ENCODE assay signal across 1 cellular context in the genomic region with DNA sequence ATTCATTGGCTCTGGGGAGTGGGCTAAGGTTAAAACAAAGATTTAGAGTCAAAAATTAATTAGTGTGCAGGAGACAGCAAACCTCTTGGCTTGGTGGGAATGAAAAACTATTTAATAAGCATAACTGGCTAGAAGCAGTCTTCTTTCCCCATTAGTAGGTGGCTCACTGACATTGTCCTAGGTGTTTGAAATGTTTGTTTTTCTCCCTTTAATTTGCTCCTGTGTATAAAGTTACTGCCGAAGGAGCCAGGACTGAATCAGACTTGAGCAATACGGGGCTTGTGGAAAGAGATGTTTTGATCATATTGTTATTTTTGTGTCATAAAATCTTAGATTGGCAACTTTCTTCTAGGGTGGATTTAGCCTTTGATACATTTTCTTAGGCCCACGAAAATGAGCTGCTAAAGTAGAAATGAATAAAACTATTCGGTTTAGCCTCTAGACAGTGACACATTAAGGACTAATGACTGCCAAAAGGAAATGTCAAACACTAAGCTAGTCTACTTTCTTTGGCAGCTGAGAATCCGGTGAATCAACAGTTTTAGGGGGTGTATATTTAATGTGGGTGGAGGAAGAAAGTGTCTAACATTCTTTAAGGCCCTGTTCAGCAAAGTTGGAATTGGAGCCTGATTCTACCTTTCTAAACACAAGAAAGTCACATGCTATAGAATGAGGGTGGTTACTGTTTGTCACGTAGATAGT.
TF ChIP-seq lines count a peak whose summit lies in the region.

No MANE protein-coding gene starts in this region.

TF ChIP-seq in HepG2, 621 proteins besides CTCF, POLR2A, EP300 and RAD21:
- TF ChIP-seq HES4 (CRISPR knock-in tag; IDR thresholded peaks at IDR 0.05; ENCODE audit: borderline replicate concordance), result no peak
- TF ChIP-seq TEAD3 (CRISPR knock-in tag; optimal IDR thresholded peaks at IDR 0.05; ENCODE audit: borderline replicate concordance), result no peak
- TF ChIP-seq, protein P1, sequence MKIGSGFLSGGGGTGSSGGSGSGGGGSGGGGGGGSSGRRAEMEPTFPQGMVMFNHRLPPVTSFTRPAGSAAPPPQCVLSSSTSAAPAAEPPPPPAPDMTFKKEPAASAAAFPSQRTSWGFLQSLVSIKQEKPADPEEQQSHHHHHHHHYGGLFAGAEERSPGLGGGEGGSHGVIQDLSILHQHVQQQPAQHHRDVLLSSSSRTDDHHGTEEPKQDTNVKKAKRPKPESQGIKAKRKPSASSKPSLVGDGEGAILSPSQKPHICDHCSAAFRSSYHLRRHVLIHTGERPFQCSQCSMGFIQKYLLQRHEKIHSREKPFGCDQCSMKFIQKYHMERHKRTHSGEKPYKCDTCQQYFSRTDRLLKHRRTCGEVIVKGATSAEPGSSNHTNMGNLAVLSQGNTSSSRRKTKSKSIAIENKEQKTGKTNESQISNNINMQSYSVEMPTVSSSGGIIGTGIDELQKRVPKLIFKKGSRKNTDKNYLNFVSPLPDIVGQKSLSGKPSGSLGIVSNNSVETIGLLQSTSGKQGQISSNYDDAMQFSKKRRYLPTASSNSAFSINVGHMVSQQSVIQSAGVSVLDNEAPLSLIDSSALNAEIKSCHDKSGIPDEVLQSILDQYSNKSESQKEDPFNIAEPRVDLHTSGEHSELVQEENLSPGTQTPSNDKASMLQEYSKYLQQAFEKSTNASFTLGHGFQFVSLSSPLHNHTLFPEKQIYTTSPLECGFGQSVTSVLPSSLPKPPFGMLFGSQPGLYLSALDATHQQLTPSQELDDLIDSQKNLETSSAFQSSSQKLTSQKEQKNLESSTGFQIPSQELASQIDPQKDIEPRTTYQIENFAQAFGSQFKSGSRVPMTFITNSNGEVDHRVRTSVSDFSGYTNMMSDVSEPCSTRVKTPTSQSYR (CRISPR knock-in tag; IDR thresholded peaks at IDR 0.05; ENCODE audit: borderline replicate concordance), result no peak
- TF ChIP-seq CHCHD3 (CRISPR knock-in tag; IDR thresholded peaks at IDR 0.05), result no peak
- TF ChIP-seq SALL2 (CRISPR knock-in tag; IDR thresholded peaks at IDR 0.05), result no peak
- TF ChIP-seq ZBTB1 (CRISPR knock-in tag; IDR thresholded peaks at IDR 0.05; ENCODE audit: borderline replicate concordance), result no peak
- TF ChIP-seq ZNF672 (CRISPR knock-in tag; IDR thresholded peaks at IDR 0.05), result no peak
- no peak for TF ChIP-seq ZNF484 (CRISPR knock-in tag; IDR thresholded peaks at IDR 0.05; ENCODE audit: borderline replicate concordance, low read depth)
- TF ChIP-seq ZNF761 (CRISPR knock-in tag; conservative IDR thresholded peaks at IDR 0.05), result no peak
- TF ChIP-seq ZNF329 (CRISPR knock-in tag; IDR thresholded peaks at IDR 0.05; ENCODE audit: low read depth), result no peak
- TF ChIP-seq NKX3-1 (CRISPR knock-in tag; IDR thresholded peaks at IDR 0.05), result no peak
- TF ChIP-seq, protein P2, sequence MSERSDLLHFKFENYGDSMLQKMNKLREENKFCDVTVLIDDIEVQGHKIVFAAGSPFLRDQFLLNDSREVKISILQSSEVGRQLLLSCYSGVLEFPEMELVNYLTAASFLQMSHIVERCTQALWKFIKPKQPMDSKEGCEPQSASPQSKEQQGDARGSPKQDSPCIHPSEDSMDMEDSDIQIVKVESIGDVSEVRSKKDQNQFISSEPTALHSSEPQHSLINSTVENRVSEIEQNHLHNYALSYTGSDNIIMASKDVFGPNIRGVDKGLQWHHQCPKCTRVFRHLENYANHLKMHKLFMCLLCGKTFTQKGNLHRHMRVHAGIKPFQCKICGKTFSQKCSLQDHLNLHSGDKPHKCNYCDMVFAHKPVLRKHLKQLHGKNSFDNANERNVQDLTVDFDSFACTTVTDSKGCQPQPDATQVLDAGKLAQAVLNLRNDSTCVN (CRISPR knock-in tag; IDR thresholded peaks at IDR 0.05; ENCODE audit: borderline replicate concordance), result no peak
- no peak for TF ChIP-seq XRCC5 (optimal IDR thresholded peaks at IDR 0.05; ENCODE audit: low read length)
- TF ChIP-seq, protein P3, sequence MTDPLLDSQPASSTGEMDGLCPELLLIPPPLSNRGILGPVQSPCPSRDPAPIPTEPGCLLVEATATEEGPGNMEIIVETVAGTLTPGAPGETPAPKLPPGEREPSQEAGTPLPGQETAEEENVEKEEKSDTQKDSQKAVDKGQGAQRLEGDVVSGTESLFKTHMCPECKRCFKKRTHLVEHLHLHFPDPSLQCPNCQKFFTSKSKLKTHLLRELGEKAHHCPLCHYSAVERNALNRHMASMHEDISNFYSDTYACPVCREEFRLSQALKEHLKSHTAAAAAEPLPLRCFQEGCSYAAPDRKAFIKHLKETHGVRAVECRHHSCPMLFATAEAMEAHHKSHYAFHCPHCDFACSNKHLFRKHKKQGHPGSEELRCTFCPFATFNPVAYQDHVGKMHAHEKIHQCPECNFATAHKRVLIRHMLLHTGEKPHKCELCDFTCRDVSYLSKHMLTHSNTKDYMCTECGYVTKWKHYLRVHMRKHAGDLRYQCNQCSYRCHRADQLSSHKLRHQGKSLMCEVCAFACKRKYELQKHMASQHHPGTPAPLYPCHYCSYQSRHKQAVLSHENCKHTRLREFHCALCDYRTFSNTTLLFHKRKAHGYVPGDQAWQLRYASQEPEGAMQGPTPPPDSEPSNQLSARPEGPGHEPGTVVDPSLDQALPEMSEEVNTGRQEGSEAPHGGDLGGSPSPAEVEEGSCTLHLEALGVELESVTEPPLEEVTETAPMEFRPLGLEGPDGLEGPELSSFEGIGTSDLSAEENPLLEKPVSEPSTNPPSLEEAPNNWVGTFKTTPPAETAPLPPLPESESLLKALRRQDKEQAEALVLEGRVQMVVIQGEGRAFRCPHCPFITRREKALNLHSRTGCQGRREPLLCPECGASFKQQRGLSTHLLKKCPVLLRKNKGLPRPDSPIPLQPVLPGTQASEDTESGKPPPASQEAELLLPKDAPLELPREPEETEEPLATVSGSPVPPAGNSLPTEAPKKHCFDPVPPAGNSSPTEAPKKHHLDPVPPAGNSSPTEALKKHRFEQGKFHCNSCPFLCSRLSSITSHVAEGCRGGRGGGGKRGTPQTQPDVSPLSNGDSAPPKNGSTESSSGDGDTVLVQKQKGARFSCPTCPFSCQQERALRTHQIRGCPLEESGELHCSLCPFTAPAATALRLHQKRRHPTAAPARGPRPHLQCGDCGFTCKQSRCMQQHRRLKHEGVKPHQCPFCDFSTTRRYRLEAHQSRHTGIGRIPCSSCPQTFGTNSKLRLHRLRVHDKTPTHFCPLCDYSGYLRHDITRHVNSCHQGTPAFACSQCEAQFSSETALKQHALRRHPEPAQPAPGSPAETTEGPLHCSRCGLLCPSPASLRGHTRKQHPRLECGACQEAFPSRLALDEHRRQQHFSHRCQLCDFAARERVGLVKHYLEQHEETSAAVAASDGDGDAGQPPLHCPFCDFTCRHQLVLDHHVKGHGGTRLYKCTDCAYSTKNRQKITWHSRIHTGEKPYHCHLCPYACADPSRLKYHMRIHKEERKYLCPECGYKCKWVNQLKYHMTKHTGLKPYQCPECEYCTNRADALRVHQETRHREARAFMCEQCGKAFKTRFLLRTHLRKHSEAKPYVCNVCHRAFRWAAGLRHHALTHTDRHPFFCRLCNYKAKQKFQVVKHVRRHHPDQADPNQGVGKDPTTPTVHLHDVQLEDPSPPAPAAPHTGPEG (CRISPR knock-in tag; IDR thresholded peaks at IDR 0.05), result no peak
- TF ChIP-seq NBN (conservative IDR thresholded peaks at IDR 0.05), result no peak
- TF ChIP-seq ZNF768 (CRISPR knock-in tag; IDR thresholded peaks at IDR 0.05), result no peak
- no peak for TF ChIP-seq TOPORS (CRISPR knock-in tag; IDR thresholded peaks at IDR 0.05)
